1 cellular context compared by ENCODE assay signal in the genomic region with DNA sequence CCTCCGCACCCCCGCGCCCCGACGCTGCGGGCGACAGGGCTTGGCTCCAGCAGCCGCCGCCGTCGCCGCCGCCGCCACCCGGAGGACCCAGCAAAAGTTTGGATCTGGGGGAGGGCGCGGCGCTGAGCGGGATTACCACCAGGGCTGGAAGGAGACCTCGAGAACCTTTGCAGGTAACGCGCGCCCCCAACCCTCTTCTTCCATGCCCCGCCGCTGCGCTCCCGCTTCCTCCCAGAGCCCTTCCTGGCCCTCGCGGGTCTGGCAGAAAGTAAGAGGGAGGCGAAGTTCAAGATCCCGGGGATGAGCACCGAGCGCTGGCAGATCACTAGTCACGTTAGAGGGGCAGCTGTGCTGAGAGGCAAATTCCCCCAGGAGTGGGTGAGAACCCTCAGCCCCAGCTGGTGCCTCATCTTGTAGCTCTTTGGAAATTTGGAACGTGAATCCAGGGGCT.
TF ChIP-seq lines count a peak whose summit lies in the region.

No MANE protein-coding gene starts in this region.

TF ChIP-seq in HEK293, 187 proteins besides CTCF, POLR2A, EP300 and RAD21 (continued from another document):
- TF ChIP-seq, protein P1, sequence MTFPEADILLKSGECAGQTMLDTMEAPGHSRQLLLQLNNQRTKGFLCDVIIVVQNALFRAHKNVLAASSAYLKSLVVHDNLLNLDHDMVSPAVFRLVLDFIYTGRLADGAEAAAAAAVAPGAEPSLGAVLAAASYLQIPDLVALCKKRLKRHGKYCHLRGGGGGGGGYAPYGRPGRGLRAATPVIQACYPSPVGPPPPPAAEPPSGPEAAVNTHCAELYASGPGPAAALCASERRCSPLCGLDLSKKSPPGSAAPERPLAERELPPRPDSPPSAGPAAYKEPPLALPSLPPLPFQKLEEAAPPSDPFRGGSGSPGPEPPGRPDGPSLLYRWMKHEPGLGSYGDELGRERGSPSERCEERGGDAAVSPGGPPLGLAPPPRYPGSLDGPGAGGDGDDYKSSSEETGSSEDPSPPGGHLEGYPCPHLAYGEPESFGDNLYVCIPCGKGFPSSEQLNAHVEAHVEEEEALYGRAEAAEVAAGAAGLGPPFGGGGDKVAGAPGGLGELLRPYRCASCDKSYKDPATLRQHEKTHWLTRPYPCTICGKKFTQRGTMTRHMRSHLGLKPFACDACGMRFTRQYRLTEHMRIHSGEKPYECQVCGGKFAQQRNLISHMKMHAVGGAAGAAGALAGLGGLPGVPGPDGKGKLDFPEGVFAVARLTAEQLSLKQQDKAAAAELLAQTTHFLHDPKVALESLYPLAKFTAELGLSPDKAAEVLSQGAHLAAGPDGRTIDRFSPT (tag by site-specific recombination; IDR thresholded peaks at IDR 0.05): no peak
- TF ChIP-seq KLF16 (tag by site-specific recombination; IDR thresholded peaks at IDR 0.05) (no peak), KLF7 (tag by site-specific recombination; IDR thresholded peaks at IDR 0.05; ENCODE audit: borderline replicate concordance) (no peak), ZNF549 (tag by site-specific recombination; IDR thresholded peaks at IDR 0.05) (no peak), ZNF221 (tag by site-specific recombination; IDR thresholded peaks at IDR 0.05; ENCODE audit: borderline replicate concordance) (no peak), ZNF776 (tag by site-specific recombination; IDR thresholded peaks at IDR 0.05; ENCODE audit: borderline replicate concordance) (no peak), ZNF514 (tag by site-specific recombination; IDR thresholded peaks at IDR 0.05) (no peak)
